ENCODE assay signal across 8 cellular contexts in genomic region chr2:206160124-206160806, GRCh38. TPM values are rescaled to one million over a fixed set of nuclear protein-coding genes. Genes with fewer than 3 reads are reported as not detected.
DNase-seq lines count a peak whose midpoint lies in the region; ATAC-seq and TF ChIP-seq lines count a peak whose summit lies in the region.

No MANE protein-coding gene starts in this region.

- peaks cover 48% of the 10 kb centered on the region for H3K36me3 Mint-ChIP-seq in activated naive CD4-positive, alpha-beta T cell treated with anti-CD3 and anti-CD28 coated beads for 36 hours (ENCODE audit: low read depth)
- peaks cover 60% of the 10 kb centered on the region for H3K36me3 Mint-ChIP-seq in stimulated activated naive CD8-positive, alpha-beta T cell treated with anti-CD3 and anti-CD28 coated beads, Interleukin-15, Interleukin-2, amounts not matched to agents 100 ng/mL and 50 ng/mL, for 24 hours (ENCODE audit: low read depth)

- TF ChIP-seq CTCF in astrocyte of the cerebellum (IDR thresholded peaks at IDR 0.05; ENCODE audit: low read depth, low read length, missing control alignments) = no peak

- H3K4me1 ChIP-seq in iPS-20b (ENCODE audit: insufficient read depth, low read length) = peaks cover 7% of the 10 kb centered on the region; the same call in 1 of the 2 replicates

- DNase-seq in activated naive CD4-positive, alpha-beta T cell treated with anti-CD3 and anti-CD28 coated beads for 36 hours = peak; percentile 9
- DNase-seq in activated naive CD4-positive, alpha-beta T cell (lab: John Stamatoyannopoulos, UW) = no peak
- DNase-seq in NCI-H146 (lab: John Stamatoyannopoulos, UW) (peak; percentile 70), astrocyte of the cerebellum (ENCODE audit: low read depth) (no peak), ACHN (no peak)

- intact Hi-C loops in activated naive CD4-positive, alpha-beta T cell treated with anti-CD3 and anti-CD28 coated beads for 36 hours (cut with micrococcal nuclease) = loop anchor here (1.0 kb wide), 2 partner anchors 201 to 284 kb away; no protein-coding TSS in a partner anchor

- no peaks in the 10 kb centered on the region for H3K27me3 Mint-ChIP-seq in activated naive CD4-positive, alpha-beta T cell treated with anti-CD3 and anti-CD28 coated beads for 36 hours (ENCODE audit: low read depth)
- no peaks in the 10 kb centered on the region for H3K27me3 Mint-ChIP-seq in stimulated activated naive CD8-positive, alpha-beta T cell treated with anti-CD3 and anti-CD28 coated beads, Interleukin-15, Interleukin-2, amounts not matched to agents 100 ng/mL and 50 ng/mL, for 24 hours

- peak; percentile 50 for ATAC-seq in HG02571 (IDR thresholded peaks at IDR 0.05; ENCODE audit: unreplicated experiment)

- H3K27me3 ChIP-seq in iPS-20b (ENCODE audit: insufficient read depth, low read length) = no peaks in the 10 kb centered on the region

- H3K9ac ChIP-seq in iPS-20b (ENCODE audit: low read depth, low read length) = peak overlapping the region; percentile 99

- peak overlapping the region; percentile 77 for H3K4me3 ChIP-seq in astrocyte of the cerebellum (ENCODE audit: low read depth, low read length)
- H3K4me3 ChIP-seq in iPS-20b (ENCODE audit: low read length) = peak overlapping the region; percentile 91

- H3K9me3 Mint-ChIP-seq in activated naive CD4-positive, alpha-beta T cell treated with anti-CD3 and anti-CD28 coated beads for 36 hours = no peaks in the 10 kb centered on the region
- no peaks in the 10 kb centered on the region for H3K9me3 Mint-ChIP-seq in stimulated activated naive CD8-positive, alpha-beta T cell treated with anti-CD3 and anti-CD28 coated beads, Interleukin-15, Interleukin-2, amounts not matched to agents 100 ng/mL and 50 ng/mL, for 24 hours

- H3K27ac Mint-ChIP-seq in activated naive CD4-positive, alpha-beta T cell treated with anti-CD3 and anti-CD28 coated beads for 36 hours = peak overlapping the region; percentile 97
- peak overlapping the region; percentile 94 for H3K27ac Mint-ChIP-seq in stimulated activated naive CD8-positive, alpha-beta T cell treated with anti-CD3 and anti-CD28 coated beads, Interleukin-15, Interleukin-2, amounts not matched to agents 100 ng/mL and 50 ng/mL, for 24 hours

- in situ Hi-C loops in astrocyte of the cerebellum (cut with HindIII; ENCODE audit: low sequenced_read_pairs) = no loop called here
- in situ Hi-C loops in ACHN (cut with HindIII; ENCODE audit: low pct_ligation_motif_present, low pct_unique_long_range_greater_than_20kb, low sequenced_read_pairs) = no loop called here

- peaks cover 50% of the 10 kb centered on the region for H3K4me1 Mint-ChIP-seq in activated naive CD4-positive, alpha-beta T cell treated with anti-CD3 and anti-CD28 coated beads for 36 hours (ENCODE audit: low read depth)
- H3K4me1 Mint-ChIP-seq in stimulated activated naive CD8-positive, alpha-beta T cell treated with anti-CD3 and anti-CD28 coated beads, Interleukin-15, Interleukin-2, amounts not matched to agents 100 ng/mL and 50 ng/mL, for 24 hours (ENCODE audit: low read depth) = peaks cover 51% of the 10 kb centered on the region

- peaks cover 50% of the 10 kb centered on the region for H3K36me3 ChIP-seq in iPS-20b (ENCODE audit: insufficient read depth, low read depth, low read length)

- peak overlapping the region; percentile 96 for H3K4me3 Mint-ChIP-seq in activated naive CD4-positive, alpha-beta T cell treated with anti-CD3 and anti-CD28 coated beads for 36 hours
- peak overlapping the region; percentile 93 for H3K4me3 Mint-ChIP-seq in stimulated activated naive CD8-positive, alpha-beta T cell treated with anti-CD3 and anti-CD28 coated beads, Interleukin-15, Interleukin-2, amounts not matched to agents 100 ng/mL and 50 ng/mL, for 24 hours

- no peaks in the 10 kb centered on the region for H3K9me3 ChIP-seq in iPS-20b (ENCODE audit: insufficient read depth, low read depth, low read length)

- H3K27ac ChIP-seq in iPS-20b (ENCODE audit: low read length) = peak overlapping the region; percentile 31

- CTCF ChIA-PET in activated naive CD4-positive, alpha-beta T cell treated with anti-CD3 and anti-CD28 coated beads for 36 hours (lab: Charles Lee) = interaction anchor here (0.7 to 1.1 kb wide), 2 partner anchors 72 to 74 kb away, joined by 3 read pairs; partner anchors contain the start of gene INO80D

RNA-seq across cellular contexts. Expression of gene EEF1B2, which starts 0.6 kb away (rescaled TPM):
- 1,000 to 10,000 TPM; 1,328 to 1,373 TPM for total RNA-seq in activated naive CD4-positive, alpha-beta T cell treated with anti-CD3 and anti-CD28 coated beads for 36 hours

RNA-seq across cellular contexts. Expression of gene NDUFS1, which starts 1.0 kb away (rescaled TPM):
- total RNA-seq in activated naive CD4-positive, alpha-beta T cell treated with anti-CD3 and anti-CD28 coated beads for 36 hours = 10 to 100 TPM; 81.1 to 83.3 TPM

Comparison
In these comparisons a context has a peak if more than half of its experiments do, and no peak if none do; other contexts are left out.
1. DNase-seq: peak in activated naive CD4-positive, alpha-beta T cell treated with anti-CD3 and anti-CD28 coated beads for 36 hours (single experiment) and NCI-H146 (single experiment); none in activated naive CD4-positive, alpha-beta T cell (0 of 4), astrocyte of the cerebellum (single experiment) and ACHN (single experiment).